Comparison of ENCODE assay signal across 22 cellular contexts in the genomic region with DNA sequence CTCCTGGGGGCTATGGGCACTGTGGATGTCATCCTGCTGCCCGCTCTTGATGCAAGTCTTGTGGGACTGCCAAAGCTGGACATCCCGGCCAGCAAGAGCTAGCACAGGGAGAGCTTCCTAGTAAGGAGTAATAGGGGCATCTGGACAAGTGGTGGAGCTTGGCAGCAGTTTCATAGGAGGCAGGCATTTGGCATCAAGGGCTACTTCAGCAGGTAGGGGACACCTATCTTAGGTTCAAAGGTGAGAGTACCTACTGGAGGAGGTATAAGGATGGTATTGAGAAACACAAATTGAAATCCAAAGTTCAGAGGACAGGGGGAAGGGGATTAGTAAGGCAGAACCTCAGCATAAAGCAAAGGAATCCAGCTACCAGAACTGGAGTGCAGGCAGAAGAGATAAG.
DNase-seq lines count a peak whose midpoint lies in the region; ATAC-seq lines count a peak whose summit lies in the region.
"Had no signal": no experiment of that assay in that cellular context is flagged by ENCODE, and none has a peak within 500 bp of the region (broad histone marks: within the 10 kb centered on the region; RNA-seq: fewer than 3 reads in every experiment).

No MANE protein-coding gene starts in this region.

- H2BK5ac ChIP-seq in neuronal stem cell (ENCODE audit: low read length) (no peak overlapping the region), trophoblast cell (ENCODE audit: low read depth, low read length, poor library complexity) (no peak overlapping the region)

- H3K4me3 ChIP-seq in neuronal stem cell (ENCODE audit: low read length in 2 of 2) (peak overlapping the region in 1 of 2 donors; percentile 60), trophoblast cell (ENCODE audit: low read depth, low read length) (no peak overlapping the region)
- H3K4me3 ChIP-seq: BLaER1, GM12878 had no signal

- H2BK12ac ChIP-seq in neuronal stem cell (ENCODE audit: low read length) = no peak overlapping the region
- H2BK12ac ChIP-seq in trophoblast cell (ENCODE audit: low read length) = no peak overlapping the region

- no peak overlapping the region for H3K4ac ChIP-seq in neuronal stem cell (ENCODE audit: low read length)
- no peak overlapping the region for H3K4ac ChIP-seq in trophoblast cell (ENCODE audit: low read depth, low read length)

- H3K9ac ChIP-seq in neuronal stem cell (ENCODE audit: low read depth, low read length, poor library complexity) (no peak overlapping the region), trophoblast cell (ENCODE audit: low read length) (peak overlapping the region; percentile 66)
- H3K9ac ChIP-seq: BLaER1 had no signal

- H3K14ac ChIP-seq in neuronal stem cell (ENCODE audit: low read length) (peak overlapping the region; percentile 10), trophoblast cell (ENCODE audit: low read length) (no peak overlapping the region)

- H3K4me1 ChIP-seq in neuronal stem cell (ENCODE audit: control insufficient read depth in 2 of 2, insufficient read depth in 1 of 2, low read depth in 1 of 2, low read length in 2 of 2) (peaks cover 0 to 3% of the 10 kb centered on the region in 2 donors), trophoblast cell (ENCODE audit: control insufficient read depth in 1 of 2, insufficient read depth in 2 of 2, low read length in 2 of 2) (no peaks in the 10 kb centered on the region)
- H3K4me1 ChIP-seq: BE2C had no signal

- no CpG with 5 or more reads among the region's 2 CpGs for whole genome bisulfite sequencing in neuronal stem cell (ENCODE audit: extremely low coverage in 2 of 2, insufficient read length in 2 of 2, insufficient replicate concordance in 1 of 2), 2 donors
- WGBS in trophoblast cell (ENCODE audit: extremely low coverage, insufficient coverage, insufficient read length) = no CpG with 5 or more reads among the region's 2 CpGs

- H2AFZ ChIP-seq in neuronal stem cell (ENCODE audit: low read length) (no peak overlapping the region), trophoblast cell (ENCODE audit: insufficient read depth, low read length, poor library complexity) (no peak overlapping the region)

- H3K18ac ChIP-seq in neuronal stem cell (ENCODE audit: low read length) = no peak overlapping the region
- no peak overlapping the region for H3K18ac ChIP-seq in trophoblast cell (ENCODE audit: low read length)

- H3K79me2 ChIP-seq in trophoblast cell (ENCODE audit: control insufficient read depth, insufficient read depth, low read length, poor library complexity) = no peaks in the 10 kb centered on the region

- H3K9me3 ChIP-seq in neuronal stem cell (replicated peaks in 1 of 2; ENCODE audit: control insufficient read depth in 2 of 2, insufficient read depth in 1 of 2, low read depth in 1 of 2, low read length in 2 of 2) (no peaks in the 10 kb centered on the region), trophoblast cell (ENCODE audit: insufficient read depth, low read depth, low read length) (peaks cover 2% of the 10 kb centered on the region)
- H3K9me3 ChIP-seq: BE2C, BLaER1 had no signal

- H2BK15ac ChIP-seq in neuronal stem cell (ENCODE audit: low read length) = no peak overlapping the region

- H3K79me1 ChIP-seq in neuronal stem cell (ENCODE audit: low read depth, low read length) (no peaks in the 10 kb centered on the region), trophoblast cell (ENCODE audit: low read length) (no peaks in the 10 kb centered on the region)

- ATAC-seq in left lobe of liver = peak; percentile 72
- no peak for ATAC-seq in HG03108 (IDR thresholded peaks at IDR 0.05; ENCODE audit: unreplicated experiment)
- no peak for ATAC-seq in HG02884 (IDR thresholded peaks at IDR 0.05; ENCODE audit: unreplicated experiment)
- ATAC-seq: GM12878 had no signal

- H4K91ac ChIP-seq in neuronal stem cell (ENCODE audit: low read depth, low read length, poor library complexity) = no peak overlapping the region
- H4K91ac ChIP-seq in trophoblast cell (ENCODE audit: low read depth, low read length) = no peak overlapping the region

- H3K4me2 ChIP-seq in neuronal stem cell (ENCODE audit: insufficient read depth, low read length, poor library complexity, severe bottlenecking) (no peak overlapping the region), trophoblast cell (ENCODE audit: low read length) (no peak overlapping the region)
- H3K4me2 ChIP-seq: BLaER1 had no signal

- no peak overlapping the region for H4K12ac ChIP-seq in trophoblast cell (ENCODE audit: low read depth, low read length)

- H3K27ac ChIP-seq in neuronal stem cell (replicated peaks; ENCODE audit: low read length) (no peak overlapping the region), trophoblast cell (ENCODE audit: low read depth, low read length) (no peak overlapping the region)
- H3K27ac ChIP-seq: BLaER1 had no signal

- H2BK120ac ChIP-seq in neuronal stem cell (ENCODE audit: low read depth, low read length) (no peak overlapping the region), trophoblast cell (ENCODE audit: insufficient read depth, low read length, poor library complexity) (no peak overlapping the region)

- H3K23ac ChIP-seq in neuronal stem cell (ENCODE audit: low read depth, low read length, poor library complexity) (no peak overlapping the region), trophoblast cell (ENCODE audit: low read length) (no peak overlapping the region)

- no peak overlapping the region for H4K8ac ChIP-seq in neuronal stem cell (ENCODE audit: low read depth, low read length)
- no peak overlapping the region for H4K8ac ChIP-seq in trophoblast cell (ENCODE audit: low read depth, low read length)

- H3K36me3 ChIP-seq in neuronal stem cell (replicated peaks in 1 of 2; ENCODE audit: control insufficient read depth in 2 of 2, insufficient read depth in 2 of 2, low read length in 2 of 2) = no peaks in the 10 kb centered on the region
- H3K36me3 ChIP-seq in trophoblast cell (ENCODE audit: control insufficient read depth in 1 of 2, insufficient read depth in 2 of 2, low read length in 2 of 2) = no peaks in the 10 kb centered on the region
- H3K36me3 ChIP-seq: BE2C, BLaER1 had no signal

- H2AK5ac ChIP-seq in neuronal stem cell (ENCODE audit: low read depth, low read length) = no peak overlapping the region
- H2AK5ac ChIP-seq in trophoblast cell (ENCODE audit: low read length) = no peak overlapping the region

- DNase-seq in left lobe of liver (ENCODE audit: low spot score) (no peak), neuronal stem cell (ENCODE audit: low spot score) (no peak), trophoblast cell (no peak)
- DNase-seq: 8988T; ACHN; BE2C; C1 segment of cervical spinal cord; CD4-positive, alpha-beta memory T cell; CD4-positive, CD25-positive, alpha-beta regulatory T cell; CD8-positive, alpha-beta memory T cell; COR-L47; DMS 273 treated with DMSO at 0.1 percent for 48 hours; DMS153; DMS53; DMS79; DND-41; EL; GDM1 had no signal

- H3K27me3 ChIP-seq in neuronal stem cell (ENCODE audit: control insufficient read depth in 3 of 3, insufficient read depth in 3 of 3, low read depth in 1 of 3, low read length in 3 of 3) = no peaks in the 10 kb centered on the region
- no peaks in the 10 kb centered on the region for H3K27me3 ChIP-seq in trophoblast cell (ENCODE audit: insufficient read depth, low read length)
- H3K27me3 ChIP-seq: BE2C, BLaER1 had no signal
